In genomic region chrY:13615301-13615860, GRCh38 we compare ENCODE assay signal across 26 cellular contexts.
"Had no signal": no experiment of that assay in that cellular context is flagged by ENCODE, and none has a peak within 500 bp of the region (broad histone marks: within the 10 kb centered on the region; RNA-seq: fewer than 3 reads in every experiment).

No MANE protein-coding gene starts in this region.

- ATAC-seq: activated CD8-positive, alpha-beta T cell treated with anti-CD3 and anti-CD28 coated beads for 36 hours; body of pancreas; K562 had no signal

- H3K36me3 ChIP-seq: breast epithelium had no signal

- H3K27me3 Mint-ChIP-seq: activated CD4-positive, alpha-beta T cell treated with anti-CD3 and anti-CD28 coated beads, Interleukin-2, amount 10 ng/mL, durations not matched to agents 24 days and 14 days; activated CD8-positive, alpha-beta T cell treated with anti-CD3 and anti-CD28 coated beads for 36 hours; activated naive CD8-positive, alpha-beta T cell treated with anti-CD3 and anti-CD28 coated beads, Interleukin-2, amount 10 ng/mL, durations not matched to agents 7 days and 5 days; activated T-cell treated with anti-CD3 and anti-CD28 coated beads, Interleukin-2, amount 50 U/mL, for 24 hours had no signal

- H3K4me3 Mint-ChIP-seq: activated CD4-positive, alpha-beta T cell treated with anti-CD3 and anti-CD28 coated beads, Interleukin-2, amount 10 ng/mL, durations not matched to agents 24 days and 14 days; activated CD8-positive, alpha-beta T cell treated with anti-CD3 and anti-CD28 coated beads for 36 hours; activated naive CD4-positive, alpha-beta T cell treated with anti-CD3 and anti-CD28 coated beads, Interleukin-2, amount 50 U/mL, for 24 hours; activated naive CD8-positive, alpha-beta T cell treated with anti-CD3 and anti-CD28 coated beads, Interleukin-2, amount 10 ng/mL, durations not matched to agents 7 days and 5 days; activated T-cell treated with anti-CD3 and anti-CD28 coated beads, Interleukin-2, amount 50 U/mL, for 24 hours had no signal

- H3K9me3 ChIP-seq: body of pancreas, breast epithelium had no signal

- H3K9me3 Mint-ChIP-seq: activated CD4-positive, alpha-beta T cell treated with anti-CD3 and anti-CD28 coated beads, Interleukin-2, amount 10 ng/mL, durations not matched to agents 24 days and 14 days; activated CD8-positive, alpha-beta T cell treated with anti-CD3 and anti-CD28 coated beads for 36 hours; activated naive CD4-positive, alpha-beta T cell treated with anti-CD3 and anti-CD28 coated beads, Interleukin-2, amount 50 U/mL, for 24 hours; activated naive CD8-positive, alpha-beta T cell treated with anti-CD3 and anti-CD28 coated beads, Interleukin-2, amount 10 ng/mL, durations not matched to agents 7 days and 5 days; activated T-cell treated with anti-CD3 and anti-CD28 coated beads, Interleukin-2, amount 50 U/mL, for 24 hours; activated T-helper 2 cell treated with anti-CD3 and anti-CD28 coated beads, Interferon-gamma antibody, Interleukin-2, Interleukin-4, amounts not matched to agents 10 μg/mL and 5 μg/mL and 100 μg/mL, durations not matched to agents 14 hours and 24 hours and 36 hours had no signal

- H2AFZ ChIP-seq: PC-9 had no signal

- H3K27me3 ChIP-seq: body of pancreas, breast epithelium had no signal

- H3K4me2 ChIP-seq: PC-9 had no signal

- H3K27ac Mint-ChIP-seq: activated CD4-positive, alpha-beta T cell treated with anti-CD3 and anti-CD28 coated beads, Interleukin-2, amount 10 ng/mL, durations not matched to agents 24 days and 14 days; activated CD8-positive, alpha-beta T cell treated with anti-CD3 and anti-CD28 coated beads for 36 hours; activated naive CD4-positive, alpha-beta T cell treated with anti-CD3 and anti-CD28 coated beads, Interleukin-2, amount 50 U/mL, for 24 hours; activated naive CD8-positive, alpha-beta T cell treated with anti-CD3 and anti-CD28 coated beads, Interleukin-2, amount 10 ng/mL, durations not matched to agents 7 days and 5 days; activated T-cell treated with anti-CD3 and anti-CD28 coated beads, Interleukin-2, amount 50 U/mL, for 24 hours; activated T-helper 2 cell treated with anti-CD3 and anti-CD28 coated beads, Interferon-gamma antibody, Interleukin-2, Interleukin-4, amounts not matched to agents 10 μg/mL and 5 μg/mL and 100 μg/mL, durations not matched to agents 14 hours and 24 hours and 36 hours had no signal

- H3K36me3 Mint-ChIP-seq: activated naive CD4-positive, alpha-beta T cell treated with anti-CD3 and anti-CD28 coated beads, Interleukin-2, amount 50 U/mL, for 24 hours; activated naive CD8-positive, alpha-beta T cell treated with anti-CD3 and anti-CD28 coated beads, Interleukin-2, amount 10 ng/mL, durations not matched to agents 7 days and 5 days had no signal

- H3K4me1 Mint-ChIP-seq: activated CD4-positive, alpha-beta T cell treated with anti-CD3 and anti-CD28 coated beads, Interleukin-2, amount 10 ng/mL, durations not matched to agents 24 days and 14 days; activated naive CD4-positive, alpha-beta T cell treated with anti-CD3 and anti-CD28 coated beads, Interleukin-2, amount 50 U/mL, for 24 hours; activated naive CD8-positive, alpha-beta T cell treated with anti-CD3 and anti-CD28 coated beads, Interleukin-2, amount 10 ng/mL, durations not matched to agents 7 days and 5 days had no signal

- DNase-seq: activated CD4-positive, alpha-beta T cell treated with anti-CD3 and anti-CD28 coated beads, Interleukin-2, amount 10 ng/mL, durations not matched to agents 24 days and 14 days; activated CD4-positive, alpha-beta T cell treated with anti-CD3 and anti-CD28 coated beads, Interleukin-2, amount 50 U/mL, for 4 hours; activated CD8-positive, alpha-beta T cell treated with anti-CD3 and anti-CD28 coated beads for 36 hours; activated gamma-delta T cell; activated naive CD4-positive, alpha-beta T cell treated with Interleukin-2 at 50 U/mL for 16 hours; activated naive CD8-positive, alpha-beta T cell treated with anti-CD3 and anti-CD28 coated beads, Interleukin-2, amount 10 ng/mL, durations not matched to agents 7 days and 5 days; activated T-cell treated with anti-CD3 and anti-CD28 coated beads, Interleukin-2, amount 50 U/mL, for 24 hours; body of pancreas; caudate nucleus; cerebellar nuclear complex; NCI-H1105; NCI-H1417 treated with DMSO at 0.1 percent for 48 hours; NCI-H187 treated with DMSO at 0.1 percent for 48 hours; NCI-H2081; NCI-H510A; NCI-H526; NCI-H748 treated with DMSO at 0.1 percent for 48 hours; NK-92 treated with Interleukin-12 subunit alpha and Interleukin-12 subunit beta, amount 100 ng/mL, for 24 hours; PC-9; Right ventricle myocardium superior; SW 1271; T1000 had no signal

- H3K27ac ChIP-seq: body of pancreas, breast epithelium, PC-9 had no signal

- H3K4me3 ChIP-seq: body of pancreas, breast epithelium, K562, PC-9 had no signal

- H3K4me1 ChIP-seq: body of pancreas, breast epithelium had no signal
